Comparison of ENCODE assay signal across 8 cellular contexts in genomic region chr17:50345443-50346312, GRCh38. TPM values are rescaled to one million over a fixed set of nuclear protein-coding genes. Genes with fewer than 3 reads are reported as not detected.
DNase-seq lines count a peak whose midpoint lies in the region; ATAC-seq and TF ChIP-seq lines count a peak whose summit lies in the region.

Gene XYLT2, plus strand, starts transcription at chr17:50346126. Its CDS starts 15 bp downstream, at chr17:50346141.

- WGBS in gastroesophageal sphincter (ENCODE audit: low coverage in 1 of 2), 2 donors: 12% methylated on average over 9 of the region's 87 CpGs; no CpG with 5 or more reads in 1 of the 2 donors

- peak within 1 kb of the TSS; percentile 99 for H2AFZ ChIP-seq in MM.1S (ENCODE audit: low read length)

- in situ Hi-C loops in SK-MEL-5 (cut with HindIII; ENCODE audit: low pct_unique_long_range_greater_than_20kb, low sequenced_read_pairs): no loop called here

- H3K4me3 ChIP-seq in MM.1S (ENCODE audit: low read length) (peak within 1 kb of the TSS; percentile 92), gastroesophageal sphincter (peak within 1 kb of the TSS; percentile 88 to 90)

- TF ChIP-seq POLR2A in gastroesophageal sphincter (IDR thresholded peaks at IDR 0.05): peak; percentile 36 to 47

- H3K79me2 ChIP-seq in MM.1S (ENCODE audit: low read length): peaks cover 13% of the 10 kb centered on the region

- ATAC-seq in gastroesophageal sphincter: peak; percentile 94

- H3K9ac ChIP-seq in MM.1S (ENCODE audit: low read length): peak within 1 kb of the TSS; percentile 84

- DNase-seq in EL (peak; percentile 87), H4 (ENCODE audit: low spot score) (peak; percentile 69), MM.1S (peak; percentile 89), SK-MEL-5 (ENCODE audit: low read depth, low spot score) (peak; percentile 74), nucleus accumbens (lab: John Stamatoyannopoulos, UW) (peak in 53 of 56 donors; percentile 9 to 90 (median 64)), substantia nigra (lab: John Stamatoyannopoulos, UW) (peak in 46 of 49 donors; percentile 13 to 92 (median 61))
- peak; percentile 69 to 96 (median 80) for DNase-seq in activated naive CD4-positive, alpha-beta T cell (lab: John Stamatoyannopoulos, UW)

- H4K20me1 ChIP-seq in MM.1S (ENCODE audit: insufficient read depth, low read length): no peaks in the 10 kb centered on the region

- no peaks in the 10 kb centered on the region for H3K9me3 ChIP-seq in MM.1S (replicated peaks; ENCODE audit: insufficient read depth, low read length)
- no peaks in the 10 kb centered on the region for H3K9me3 ChIP-seq in gastroesophageal sphincter

- H3K36me3 ChIP-seq in MM.1S (replicated peaks; ENCODE audit: insufficient read depth, low read length) (no peaks in the 10 kb centered on the region), gastroesophageal sphincter (no peaks in the 10 kb centered on the region)

- H3F3A ChIP-seq in MM.1S (ENCODE audit: insufficient read depth, low read length): no peaks in the 10 kb centered on the region

- H3K27me3 ChIP-seq in MM.1S (replicated peaks; ENCODE audit: insufficient read depth, low read length) (peaks cover 4% of the 10 kb centered on the region; the same call in 1 of the 2 replicates), gastroesophageal sphincter (no peaks in the 10 kb centered on the region)

- H3K4me1 ChIP-seq in MM.1S (ENCODE audit: low read length) (no peaks in the 10 kb centered on the region), gastroesophageal sphincter (peaks cover 0 to 35% (median 22%) of the 10 kb centered on the region in 3 donors)

- no peak for TF ChIP-seq EP300 in gastroesophageal sphincter (IDR thresholded peaks at IDR 0.05)

- H3K27ac ChIP-seq in MM.1S (ENCODE audit: low read length) (no peak within 1 kb of the TSS), gastroesophageal sphincter (peak within 1 kb of the TSS in 3 of 4 donors; percentile 74 to 84 (median 83)), substantia nigra (ENCODE audit: low read depth, low read length, poor library complexity, severe bottlenecking) (no peak within 1 kb of the TSS)

- H3K4me2 ChIP-seq in MM.1S (ENCODE audit: low read depth, low read length): peak within 1 kb of the TSS; percentile 99

- TF ChIP-seq CTCF in MM.1S (IDR thresholded peaks at IDR 0.05; ENCODE audit: low read length) (no peak), gastroesophageal sphincter (IDR thresholded peaks at IDR 0.05) (no peak)

- H3K9me2 ChIP-seq in MM.1S (replicated peaks; ENCODE audit: insufficient read depth, low read length): no peaks in the 10 kb centered on the region

RNA-seq across cellular contexts. Expression of gene XYLT2, which starts in this region (rescaled TPM):
- 21.0 and 22.3 TPM in 2 replicates for total RNA-seq in H4 (2014; rRNA removed; shearing (Covaris generic))
- 31.7 and 34.2 TPM in 2 replicates for total RNA-seq in SK-MEL-5 (2014; rRNA removed; shearing (Covaris generic))
- 47.8 and 49.8 TPM in 2 replicates for polyA plus RNA-seq in SK-MEL-5 (2015; cell fraction: cytosol; rRNA removed)
- polyA plus RNA-seq in SK-MEL-5 (2015; cell fraction: nucleus; rRNA removed): 37.6 and 40.5 TPM in 2 replicates
- 10 to 100 TPM; 19.4 to 30.7 (median 23.4) TPM for total RNA-seq in gastroesophageal sphincter

Comparison
In these comparisons a context has a peak if more than half of its experiments do, and no peak if none do; other contexts are left out.
1. H3K27ac ChIP-seq: peak in gastroesophageal sphincter (3 of 4); none in MM.1S (single experiment) and substantia nigra (single experiment).
2. Peak in every context shown above with its lines, with median percentiles within 50 percentile points of each other: DNase-seq.